In the genomic region with DNA sequence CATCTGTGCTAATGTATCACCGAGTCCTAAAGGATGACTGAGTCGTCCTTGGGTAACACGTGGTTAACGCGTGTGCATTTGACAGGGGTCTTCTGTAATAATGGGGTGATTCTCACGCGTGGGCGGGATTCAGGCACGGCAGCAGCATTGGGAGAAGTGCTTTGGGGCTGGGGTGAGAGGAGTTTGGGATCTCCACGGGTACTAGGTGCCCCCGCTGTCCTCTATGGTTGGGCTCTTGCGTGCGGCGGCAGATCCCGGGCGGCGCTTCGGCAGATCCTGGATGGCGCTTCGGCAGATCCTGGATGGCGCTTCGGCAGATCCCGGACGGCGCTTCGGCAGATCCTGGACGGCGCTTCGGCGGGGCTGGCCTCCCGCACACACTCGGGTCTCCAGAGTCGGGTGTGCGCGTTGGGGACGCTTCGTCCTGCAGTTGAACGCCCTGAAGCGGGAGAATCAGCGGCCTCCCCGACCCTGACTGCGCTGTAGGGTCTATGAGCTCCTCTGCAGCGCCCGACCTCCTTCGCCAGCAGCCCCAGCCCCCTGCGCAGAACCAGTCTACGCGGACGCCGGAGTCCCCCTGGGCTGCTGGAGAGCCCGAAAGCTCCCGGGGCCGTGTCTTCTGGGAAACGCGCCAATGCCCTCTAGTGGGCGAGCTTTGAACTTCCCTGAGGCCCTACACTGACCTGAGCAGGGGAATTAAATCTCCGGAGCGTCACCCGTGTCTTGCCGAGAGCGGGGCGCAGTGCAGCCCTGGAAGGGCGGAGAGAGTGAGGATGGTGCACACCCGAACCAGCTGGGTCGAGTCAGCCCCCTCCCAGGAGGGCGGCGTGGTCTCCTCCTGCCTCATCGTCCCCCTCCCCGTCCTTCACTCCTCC, we compare ENCODE assay signal across 8 cellular contexts. TPM values are rescaled to one million over a fixed set of nuclear protein-coding genes. Genes with fewer than 3 reads are reported as not detected.
DNase-seq lines count a peak whose midpoint lies in the region; ATAC-seq and TF ChIP-seq lines count a peak whose summit lies in the region.

No MANE protein-coding gene starts in this region.

- TF ChIP-seq CTCF in LNCaP clone FGC (IDR thresholded peaks at IDR 0.05; ENCODE audit: control insufficient read depth, extremely low read depth, insufficient read depth): peak; percentile 84
- TF ChIP-seq CTCF in foreskin fibroblast (IDR thresholded peaks at IDR 0.05; ENCODE audit: low read depth, low read length): peak; percentile 69
- peak; percentile 91 for TF ChIP-seq CTCF in neural crest cell (conservative IDR thresholded peaks at IDR 0.05)

- peaks cover 3% of the 10 kb centered on the region for H3K36me3 Mint-ChIP-seq in neural crest cell (ENCODE audit: low read depth)

- ATAC-seq in GM21737 (IDR thresholded peaks at IDR 0.05; ENCODE audit: unreplicated experiment): peak; percentile 82
- ATAC-seq in stimulated activated naive CD8-positive, alpha-beta T cell treated with anti-CD3 and anti-CD28 coated beads, Interleukin-15, Interleukin-2, amounts not matched to agents 100 U/mL and 50 U/mL, for 24 hours: peak; percentile 98

- DNase-seq in COLO829 (ENCODE audit: low spot score): peak; percentile 91
- peak; percentile 25 for DNase-seq in LNCaP clone FGC (ENCODE audit: low read depth)
- peak; percentile 85 for DNase-seq in RPMI8226
- peak; percentile 65 for DNase-seq in activated T-helper 9 cell treated with anti-CD3 and anti-CD28 coated beads, Interleukin-2, amount 50 U/mL, for 16 hours (ENCODE audit: low read depth)
- peak; percentile 66 to 92 for DNase-seq in foreskin fibroblast
- peak; percentile 94 for DNase-seq in neural crest cell (ENCODE audit: low read depth, low spot score)
- DNase-seq in stimulated activated naive CD8-positive, alpha-beta T cell treated with anti-CD3 and anti-CD28 coated beads, Interleukin-15, Interleukin-2, amounts not matched to agents 100 U/mL and 50 U/mL, for 24 hours: peak; percentile 88

- H3K27me3 Mint-ChIP-seq in neural crest cell (ENCODE audit: low read depth): peaks cover 82% of the 10 kb centered on the region

- H3K27ac Mint-ChIP-seq in neural crest cell (ENCODE audit: unreplicated experiment): no peak overlapping the region

- H3K9me3 Mint-ChIP-seq in neural crest cell: peaks cover 5% of the 10 kb centered on the region

- peaks cover 10% of the 10 kb centered on the region for H3K4me1 Mint-ChIP-seq in neural crest cell

- peak overlapping the region; percentile 49 for H3K4me3 Mint-ChIP-seq in neural crest cell

- H3K4me3 ChIP-seq in LNCaP clone FGC (ENCODE audit: low read depth, low read length) (peak overlapping the region; percentile 49), foreskin fibroblast (ENCODE audit: low read depth in 1 of 2, low read length in 2 of 2) (peak overlapping the region; percentile 26 to 51)

RNA-seq across cellular contexts. Expression of a gene that starts 48.1 kb away (rescaled TPM):
- total RNA-seq in neural crest cell: 9.7 and 13.4 TPM in 2 replicates

Comparison
In these comparisons a context has a peak if more than half of its experiments do, and no peak if none do; other contexts are left out.
1. Peak in every context shown above with its lines: DNase-seq, ATAC-seq and H3K4me3 ChIP-seq.
2. DNase-seq: peak in every context shown above with its lines; median percentile 94 in neural crest cell; 91 in COLO829; 88 in stimulated activated naive CD8-positive, alpha-beta T cell treated with anti-CD3 and anti-CD28 coated beads, Interleukin-15, Interleukin-2, amounts not matched to agents 100 U/mL and 50 U/mL, for 24 hours; 85 in RPMI8226; 79 in foreskin fibroblast; 65 in activated T-helper 9 cell treated with anti-CD3 and anti-CD28 coated beads, Interleukin-2, amount 50 U/mL, for 16 hours; 25 in LNCaP clone FGC.